ENCODE assay signal across 8 cellular contexts in genomic region chr14:39432619-39433451, GRCh38. TPM values are rescaled to one million over a fixed set of nuclear protein-coding genes. Genes with fewer than 3 reads are reported as not detected.
DNase-seq lines count a peak whose midpoint lies in the region; ATAC-seq and TF ChIP-seq lines count a peak whose summit lies in the region.

No MANE protein-coding gene starts in this region.

- H3K27ac Mint-ChIP-seq in chondrocyte (ENCODE audit: unreplicated experiment): peak overlapping the region; percentile 95

- peak overlapping the region; percentile 61 for H3K4me3 ChIP-seq in kidney epithelial cell (ENCODE audit: low read depth, low read length)

- H3K27ac ChIP-seq in VCaP: peak overlapping the region; percentile 96

- peak; percentile 85 for DNase-seq in AG20443 (ENCODE audit: low spot score)
- peak; percentile 94 for DNase-seq in NCI-H2107 (lab: John Stamatoyannopoulos, UW)
- DNase-seq in chondrocyte (ENCODE audit: low spot score): peak; percentile 93
- DNase-seq in kidney epithelial cell (ENCODE audit: low read depth): peak; percentile 56
- peak; percentile 43 to 61 for DNase-seq in stimulated activated CD4-positive, alpha-beta T cell treated with anti-CD3 and anti-CD28 coated beads, Interleukin-15, amount 100 ng/mL, for 48 hours (ENCODE audit: low read depth in 2 of 2)

- no peaks in the 10 kb centered on the region for H3K36me3 Mint-ChIP-seq in chondrocyte (ENCODE audit: low read depth)

- no peaks in the 10 kb centered on the region for H3K27me3 ChIP-seq in kidney epithelial cell (ENCODE audit: control insufficient read depth, insufficient read depth, low read length)

- TF ChIP-seq CTCF in VCaP (conservative IDR thresholded peaks at IDR 0.05): peak; percentile 52
- peak; percentile 61 for TF ChIP-seq CTCF in chondrocyte (IDR thresholded peaks at IDR 0.05)
- peak; percentile 18 for TF ChIP-seq CTCF in kidney epithelial cell (IDR thresholded peaks at IDR 0.05; ENCODE audit: insufficient read depth, low read length, poor library complexity, severe bottlenecking)

- peaks cover 37% of the 10 kb centered on the region for H3K4me1 Mint-ChIP-seq in chondrocyte (ENCODE audit: low read depth)

- H3K36me3 ChIP-seq in kidney epithelial cell (ENCODE audit: control insufficient read depth, insufficient read depth, low read length): no peaks in the 10 kb centered on the region

- no peaks in the 10 kb centered on the region for H3K27me3 Mint-ChIP-seq in chondrocyte (ENCODE audit: low read depth)

- ATAC-seq in GM18870 (IDR thresholded peaks at IDR 0.05; ENCODE audit: unreplicated experiment) (peak; percentile 62), HG03097 (IDR thresholded peaks at IDR 0.05; ENCODE audit: low FRiP score, unreplicated experiment) (peak; percentile 65)

- H3K4me3 Mint-ChIP-seq in chondrocyte (ENCODE audit: unreplicated experiment): peak overlapping the region; percentile 98

- no peaks in the 10 kb centered on the region for H3K9me3 Mint-ChIP-seq in chondrocyte (ENCODE audit: low read depth)

RNA-seq across cellular contexts. Expression of gene FBXO33, which starts 0.6 kb away (rescaled TPM):
- 7.8 to 11.1 TPM (median 9.2 TPM) in 3 replicates for total RNA-seq in chondrocyte
- total RNA-seq in kidney epithelial cell: 13.7 and 17.7 TPM in 2 replicates

Comparison
In these comparisons a context has a peak if more than half of its experiments do, and no peak if none do; other contexts are left out.
1. Peak in every context shown above with its lines: DNase-seq, ATAC-seq, H3K4me3 ChIP-seq and H3K27ac ChIP-seq.